In the genomic region with DNA sequence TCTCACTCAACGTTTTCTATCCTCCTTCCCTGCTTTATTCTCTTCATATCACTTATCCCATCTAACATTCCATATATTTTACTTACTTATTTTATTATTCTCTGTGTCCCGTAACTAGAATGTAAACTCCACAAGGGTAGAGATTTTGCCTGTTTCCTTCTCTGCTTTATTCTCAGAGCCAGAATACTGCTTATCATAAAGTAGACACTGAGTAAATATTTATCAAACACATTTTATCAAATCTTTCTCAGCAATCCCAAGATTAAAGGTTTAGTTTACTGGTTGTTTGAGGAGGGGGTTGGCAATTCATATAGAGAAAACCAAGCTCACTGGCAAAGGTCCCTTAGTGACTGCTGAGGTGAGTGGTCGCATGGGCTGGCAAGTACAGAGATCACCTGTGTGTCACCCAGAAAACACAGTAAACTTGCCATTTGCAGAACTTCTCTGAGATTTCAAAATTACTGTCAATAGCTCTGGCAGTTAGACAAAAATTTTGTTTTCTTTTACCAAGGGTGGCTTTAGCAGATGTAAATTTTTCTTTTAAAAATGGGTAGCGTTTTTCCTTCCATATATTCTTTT, we compare ENCODE assay signal across 34 cellular contexts.
"Had no signal": no experiment of that assay in that cellular context is flagged by ENCODE, and none has a peak within 500 bp of the region (broad histone marks: within the 10 kb centered on the region; RNA-seq: fewer than 3 reads in every experiment).

No MANE protein-coding gene starts in this region.

- H3K36me3 ChIP-seq: MG63 had no signal

- H3K4me3 ChIP-seq: MG63 had no signal

- H3K9ac ChIP-seq: KMS-11 had no signal

- DNase-seq: Karpas-422, Kasumi-1, MG63, MM.1S, MV-4-11, NCI-H1048, NCI-H1092, NCI-H1092 treated with DMSO at 0.1 percent for 48 hours, NCI-H1105, NCI-H1105 treated with DMSO at 0.1 percent for 48 hours, NCI-H1417, NCI-H1417 treated with DMSO at 0.1 percent for 48 hours, NCI-H1436, NCI-H1436 treated with DMSO at 0.1 percent for 48 hours, NCI-H146, NCI-H1694, NCI-H1694 treated with DMSO at 0.1 percent for 48 hours, NCI-H187, NCI-H187 treated with DMSO at 0.1 percent for 48 hours, NCI-H1930, NCI-H2029, NCI-H2029 treated with DMSO at 0.1 percent for 48 hours, NCI-H2081, NCI-H2081 treated with DMSO at 0.1 percent for 48 hours, NCI-H2107, NCI-H2171, NCI-H2171 treated with DMSO at 0.1 percent for 48 hours, NCI-H2227 treated with DMSO at 0.1 percent for 48 hours, NCI-H226, NCI-H345, NCI-H446, NCI-H446 treated with DMSO at 0.1 percent for 48 hours, NCI-H510A had no signal

- H3K4me2 ChIP-seq: KMS-11 had no signal

- H3K9me3 ChIP-seq: MG63 had no signal

- H3K27me3 ChIP-seq: MG63 had no signal

- H3K27ac ChIP-seq: KMS-11 had no signal
